In the genomic region with DNA sequence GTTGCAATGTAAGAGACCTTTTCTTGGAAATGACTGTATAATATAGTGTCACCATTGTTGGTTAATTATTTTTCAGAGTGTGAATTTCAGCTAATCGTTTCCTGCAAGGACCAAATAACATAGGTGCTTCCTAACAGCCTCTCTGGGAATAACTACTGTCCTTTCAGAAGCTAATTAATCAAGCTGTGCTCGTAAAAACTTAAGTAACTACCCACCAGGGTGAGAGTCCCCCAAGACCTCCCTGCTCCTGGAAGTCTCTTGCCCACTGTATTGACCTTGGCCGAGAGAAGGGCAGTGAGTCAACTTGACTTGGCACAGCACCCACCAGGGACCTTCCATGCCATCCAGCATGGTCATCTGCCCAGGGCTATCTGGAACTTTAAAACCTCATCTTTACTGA, we compare ENCODE assay signal across 1 cellular context.
TF ChIP-seq lines count a peak whose summit lies in the region.

No MANE protein-coding gene starts in this region.

TF ChIP-seq in WTC11, 78 proteins besides CTCF, POLR2A, EP300 and RAD21 (continued from another document):
- no peak for TF ChIP-seq IRF2 (CRISPR knock-in tag; IDR thresholded peaks at IDR 0.05; ENCODE audit: borderline replicate concordance, low read depth)
- TF ChIP-seq, protein P1, sequence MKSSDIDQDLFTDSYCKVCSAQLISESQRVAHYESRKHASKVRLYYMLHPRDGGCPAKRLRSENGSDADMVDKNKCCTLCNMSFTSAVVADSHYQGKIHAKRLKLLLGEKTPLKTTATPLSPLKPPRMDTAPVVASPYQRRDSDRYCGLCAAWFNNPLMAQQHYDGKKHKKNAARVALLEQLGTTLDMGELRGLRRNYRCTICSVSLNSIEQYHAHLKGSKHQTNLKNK (CRISPR knock-in tag; IDR thresholded peaks at IDR 0.05) = no peak
- TF ChIP-seq, protein P2, sequence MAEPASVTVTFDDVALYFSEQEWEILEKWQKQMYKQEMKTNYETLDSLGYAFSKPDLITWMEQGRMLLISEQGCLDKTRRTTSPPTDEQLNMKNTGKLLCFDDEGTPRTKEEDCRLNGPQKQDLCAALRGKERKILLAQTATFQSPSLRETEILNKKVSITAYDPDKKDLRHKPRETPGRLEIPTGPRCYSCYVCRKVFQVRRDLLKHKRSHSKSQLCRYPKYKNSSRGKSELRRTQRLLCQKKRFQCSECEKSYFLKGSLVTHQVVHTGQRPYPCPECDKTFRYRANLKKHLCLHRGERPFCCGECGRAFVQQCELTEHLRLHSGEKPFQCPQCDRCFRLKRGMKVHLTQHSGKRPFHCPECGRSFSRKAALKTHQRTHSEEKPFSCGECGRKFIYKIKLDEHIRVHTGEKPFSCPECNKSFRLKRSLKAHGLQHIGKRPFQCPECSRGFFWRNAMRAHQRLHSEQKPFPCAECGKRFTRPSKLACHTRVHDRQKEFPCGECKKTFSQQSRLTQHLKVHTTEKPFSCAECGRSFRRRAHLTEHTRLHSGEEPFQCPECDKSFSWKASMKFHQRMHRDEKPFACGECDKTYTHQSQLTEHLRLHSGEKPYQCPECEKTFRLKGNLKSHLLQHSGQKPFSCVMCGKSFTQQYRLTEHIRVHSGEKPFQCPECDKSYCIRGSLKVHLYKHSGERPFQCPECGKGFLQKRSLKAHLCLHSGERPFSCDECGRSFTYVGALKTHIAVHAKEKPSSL (CRISPR knock-in tag; conservative IDR thresholded peaks at IDR 0.05) = no peak
- TF ChIP-seq TP53 (CRISPR knock-in tag; IDR thresholded peaks at IDR 0.05) = no peak
- no peak for TF ChIP-seq ZNF396 (CRISPR knock-in tag; IDR thresholded peaks at IDR 0.05; ENCODE audit: borderline replicate concordance)
- no peak for TF ChIP-seq JAZF1 (CRISPR knock-in tag; IDR thresholded peaks at IDR 0.05)
- TF ChIP-seq, protein P3, sequence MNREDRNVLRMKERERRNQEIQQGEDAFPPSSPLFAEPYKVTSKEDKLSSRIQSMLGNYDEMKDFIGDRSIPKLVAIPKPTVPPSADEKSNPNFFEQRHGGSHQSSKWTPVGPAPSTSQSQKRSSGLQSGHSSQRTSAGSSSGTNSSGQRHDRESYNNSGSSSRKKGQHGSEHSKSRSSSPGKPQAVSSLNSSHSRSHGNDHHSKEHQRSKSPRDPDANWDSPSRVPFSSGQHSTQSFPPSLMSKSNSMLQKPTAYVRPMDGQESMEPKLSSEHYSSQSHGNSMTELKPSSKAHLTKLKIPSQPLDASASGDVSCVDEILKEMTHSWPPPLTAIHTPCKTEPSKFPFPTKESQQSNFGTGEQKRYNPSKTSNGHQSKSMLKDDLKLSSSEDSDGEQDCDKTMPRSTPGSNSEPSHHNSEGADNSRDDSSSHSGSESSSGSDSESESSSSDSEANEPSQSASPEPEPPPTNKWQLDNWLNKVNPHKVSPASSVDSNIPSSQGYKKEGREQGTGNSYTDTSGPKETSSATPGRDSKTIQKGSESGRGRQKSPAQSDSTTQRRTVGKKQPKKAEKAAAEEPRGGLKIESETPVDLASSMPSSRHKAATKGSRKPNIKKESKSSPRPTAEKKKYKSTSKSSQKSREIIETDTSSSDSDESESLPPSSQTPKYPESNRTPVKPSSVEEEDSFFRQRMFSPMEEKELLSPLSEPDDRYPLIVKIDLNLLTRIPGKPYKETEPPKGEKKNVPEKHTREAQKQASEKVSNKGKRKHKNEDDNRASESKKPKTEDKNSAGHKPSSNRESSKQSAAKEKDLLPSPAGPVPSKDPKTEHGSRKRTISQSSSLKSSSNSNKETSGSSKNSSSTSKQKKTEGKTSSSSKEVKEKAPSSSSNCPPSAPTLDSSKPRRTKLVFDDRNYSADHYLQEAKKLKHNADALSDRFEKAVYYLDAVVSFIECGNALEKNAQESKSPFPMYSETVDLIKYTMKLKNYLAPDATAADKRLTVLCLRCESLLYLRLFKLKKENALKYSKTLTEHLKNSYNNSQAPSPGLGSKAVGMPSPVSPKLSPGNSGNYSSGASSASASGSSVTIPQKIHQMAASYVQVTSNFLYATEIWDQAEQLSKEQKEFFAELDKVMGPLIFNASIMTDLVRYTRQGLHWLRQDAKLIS (CRISPR knock-in tag; IDR thresholded peaks at IDR 0.05; ENCODE audit: borderline replicate concordance) = no peak
- TF ChIP-seq MXD4 (CRISPR knock-in tag; IDR thresholded peaks at IDR 0.05; ENCODE audit: borderline replicate concordance) = no peak
- TF ChIP-seq NR1H2 (CRISPR knock-in tag; IDR thresholded peaks at IDR 0.05) = no peak
- TF ChIP-seq NFE2L1 (CRISPR knock-in tag; IDR thresholded peaks at IDR 0.05) = no peak
- no peak for TF ChIP-seq ZNF671 (CRISPR knock-in tag; IDR thresholded peaks at IDR 0.05)
- TF ChIP-seq, protein P4, sequence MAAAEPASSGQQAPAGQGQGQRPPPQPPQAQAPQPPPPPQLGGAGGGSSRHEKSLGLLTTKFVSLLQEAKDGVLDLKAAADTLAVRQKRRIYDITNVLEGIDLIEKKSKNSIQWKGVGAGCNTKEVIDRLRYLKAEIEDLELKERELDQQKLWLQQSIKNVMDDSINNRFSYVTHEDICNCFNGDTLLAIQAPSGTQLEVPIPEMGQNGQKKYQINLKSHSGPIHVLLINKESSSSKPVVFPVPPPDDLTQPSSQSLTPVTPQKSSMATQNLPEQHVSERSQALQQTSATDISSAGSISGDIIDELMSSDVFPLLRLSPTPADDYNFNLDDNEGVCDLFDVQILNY (CRISPR knock-in tag; IDR thresholded peaks at IDR 0.05) = no peak
- TF ChIP-seq OVOL2 (CRISPR knock-in tag; IDR thresholded peaks at IDR 0.05; ENCODE audit: borderline replicate concordance) = no peak
